12 cellular contexts compared by ENCODE assay signal in the genomic region with DNA sequence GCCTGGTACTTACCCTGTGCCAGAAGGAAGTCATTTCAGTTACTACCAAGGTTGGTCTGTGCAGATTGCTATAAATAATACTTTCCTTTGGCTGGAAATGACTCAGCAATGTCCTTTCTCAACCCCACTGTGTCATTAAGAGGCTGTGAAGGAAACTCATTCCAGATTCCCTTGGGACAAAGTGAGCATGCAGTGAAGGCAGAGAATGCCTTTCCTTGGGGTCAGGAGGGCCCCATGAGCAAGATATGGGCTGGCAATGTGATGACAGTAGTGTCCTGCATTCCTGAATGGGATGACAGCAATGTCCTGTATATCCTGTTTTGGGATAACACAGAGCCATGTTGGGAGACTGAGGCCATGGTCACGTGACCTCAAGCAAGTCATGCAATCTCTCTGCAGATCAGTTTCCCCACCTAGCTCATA.
DNase-seq lines count a peak whose midpoint lies in the region; ATAC-seq and TF ChIP-seq lines count a peak whose summit lies in the region.
"Had no signal": no experiment of that assay in that cellular context is flagged by ENCODE, and none has a peak within 500 bp of the region (broad histone marks: within the 10 kb centered on the region; RNA-seq: fewer than 3 reads in every experiment).

No MANE protein-coding gene starts in this region.

- H2AFZ ChIP-seq in PC-3 (ENCODE audit: low read length), result no peak overlapping the region
- no peak overlapping the region for H2AFZ ChIP-seq in GM23338

- H3K27me3 ChIP-seq in PC-3 (ENCODE audit: low read length) (peaks cover 12% of the 10 kb centered on the region; the same call in 1 of the 2 replicates), GM23338 (ENCODE audit: insufficient read depth) (no peaks in the 10 kb centered on the region)

- POLR2A ChIA-PET in PC-3 (lab: Charles Lee; ENCODE audit: unreplicated experiment), result no interaction called here

- no peak overlapping the region for H3K9ac ChIP-seq in PC-3 (ENCODE audit: low read length)

- H3K27ac ChIP-seq in PC-3 (ENCODE audit: low read length), result no peak overlapping the region
- no peak overlapping the region for H3K27ac ChIP-seq in GM23338 (ENCODE audit: low read depth)

- TF ChIP-seq CTCF in PC-3 (conservative IDR thresholded peaks at IDR 0.05; ENCODE audit: low read depth, low read length) (no peak), GM23338 (conservative IDR thresholded peaks at IDR 0.05; ENCODE audit: low read depth in 2 of 2) (no peak)

- no peaks in the 10 kb centered on the region for H3K36me3 Mint-ChIP-seq in GM23338 (ENCODE audit: low read depth)

- H3K4me3 Mint-ChIP-seq in GM23338, result no peak overlapping the region

- no peaks in the 10 kb centered on the region for H3K9me3 ChIP-seq in PC-3 (ENCODE audit: low read length)

- no peaks in the 10 kb centered on the region for H3K27me3 Mint-ChIP-seq in GM23338 (ENCODE audit: insufficient read depth, low read depth, poor library complexity)

- H3K4me3 ChIP-seq in PC-3 (ENCODE audit: low read length) (no peak overlapping the region), GM23338 (no peak overlapping the region)

- intact Hi-C loops in PC-3 (cut with micrococcal nuclease), result no loop called here

- no peaks in the 10 kb centered on the region for H3K9me2 ChIP-seq in PC-3 (replicated peaks; ENCODE audit: low read length)
- peaks cover 5% of the 10 kb centered on the region; the same call in 1 of the 2 replicates for H3K9me2 ChIP-seq in GM23338 (ENCODE audit: insufficient read depth)

- CTCF ChIA-PET in PC-3 (lab: Charles Lee), result no interaction called here

- no peaks in the 10 kb centered on the region for H3F3A ChIP-seq in PC-3 (ENCODE audit: low read length, unreplicated experiment)
- H3F3A ChIP-seq in GM23338 (replicated peaks; ENCODE audit: low read depth), result no peaks in the 10 kb centered on the region

- H3K36me3 ChIP-seq in PC-3 (ENCODE audit: low read depth, low read length) (no peaks in the 10 kb centered on the region), GM23338 (ENCODE audit: insufficient read depth) (no peaks in the 10 kb centered on the region)

- H4K20me1 ChIP-seq in PC-3 (ENCODE audit: low read length) (no peaks in the 10 kb centered on the region), GM23338 (replicated peaks; ENCODE audit: insufficient read depth) (no peaks in the 10 kb centered on the region)

- H3K4me2 ChIP-seq in PC-3 (ENCODE audit: low read length), result no peak overlapping the region
- H3K4me2 ChIP-seq in GM23338, result no peak overlapping the region

- H3K4me1 ChIP-seq in PC-3 (ENCODE audit: insufficient read depth, low read length), result no peaks in the 10 kb centered on the region
- no peaks in the 10 kb centered on the region; the same call in 1 of the 2 replicates for H3K4me1 ChIP-seq in GM23338 (ENCODE audit: insufficient read depth)

- no peaks in the 10 kb centered on the region; the same call in 2 of the 3 replicates for H3K9me3 Mint-ChIP-seq in GM23338

- DNase-seq in ELR (ENCODE audit: low read depth) (peak; percentile 46), PC-3 (peak; percentile 52), non-pigmented ciliary epithelial cell (ENCODE audit: low read depth) (peak; percentile 44), NCI-H2081 treated with DMSO at 0.1 percent for 48 hours (lab: John Stamatoyannopoulos, UW) (no peak), SHP77 (lab: John Stamatoyannopoulos, UW) (no peak), NCI-H2029 (lab: John Stamatoyannopoulos, UW) (no peak), GM23338 (ENCODE audit: low spot score) (no peak)
- DNase-seq: activated CD8-positive, alpha-beta memory T cell treated with anti-CD3 and anti-CD28 coated beads for 24 hours; midbrain; NCI-H510A; stimulated activated naive CD4-positive, alpha-beta T cell had no signal

- ATAC-seq in PC-3, result no peak
- peak; percentile 51 for ATAC-seq in esophagus mucosa
- no peak for ATAC-seq in GM23338

- BruUV-seq in PC-3 (replicated peaks; lab: Mats Ljungman, UMichigan), result no TSS peak

- no peaks in the 10 kb centered on the region for H3K79me2 ChIP-seq in PC-3 (ENCODE audit: low read length)
- no peaks in the 10 kb centered on the region for H3K79me2 ChIP-seq in GM23338 (replicated peaks; ENCODE audit: insufficient read depth)

- peaks cover 4% of the 10 kb centered on the region for H3K4me1 Mint-ChIP-seq in GM23338

- no peak overlapping the region for H3K27ac Mint-ChIP-seq in GM23338

TF ChIP-seq in GM23338, 12 proteins besides CTCF, POLR2A, EP300 and RAD21:
- TF ChIP-seq EZH2 (IDR thresholded peaks at IDR 0.05; ENCODE audit: low read depth, unreplicated experiment), result no peak
- no peak for TF ChIP-seq EZH2phosphoT487 (IDR thresholded peaks at IDR 0.05; ENCODE audit: unreplicated experiment)
- TF ChIP-seq, protein P1, sequence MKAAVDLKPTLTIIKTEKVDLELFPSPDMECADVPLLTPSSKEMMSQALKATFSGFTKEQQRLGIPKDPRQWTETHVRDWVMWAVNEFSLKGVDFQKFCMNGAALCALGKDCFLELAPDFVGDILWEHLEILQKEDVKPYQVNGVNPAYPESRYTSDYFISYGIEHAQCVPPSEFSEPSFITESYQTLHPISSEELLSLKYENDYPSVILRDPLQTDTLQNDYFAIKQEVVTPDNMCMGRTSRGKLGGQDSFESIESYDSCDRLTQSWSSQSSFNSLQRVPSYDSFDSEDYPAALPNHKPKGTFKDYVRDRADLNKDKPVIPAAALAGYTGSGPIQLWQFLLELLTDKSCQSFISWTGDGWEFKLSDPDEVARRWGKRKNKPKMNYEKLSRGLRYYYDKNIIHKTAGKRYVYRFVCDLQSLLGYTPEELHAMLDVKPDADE (IDR thresholded peaks at IDR 0.05), result no peak
- no peak for TF ChIP-seq ZNF331 (CRISPR knock-in tag; IDR thresholded peaks at IDR 0.05; ENCODE audit: low read depth)
- TF ChIP-seq, protein P2, sequence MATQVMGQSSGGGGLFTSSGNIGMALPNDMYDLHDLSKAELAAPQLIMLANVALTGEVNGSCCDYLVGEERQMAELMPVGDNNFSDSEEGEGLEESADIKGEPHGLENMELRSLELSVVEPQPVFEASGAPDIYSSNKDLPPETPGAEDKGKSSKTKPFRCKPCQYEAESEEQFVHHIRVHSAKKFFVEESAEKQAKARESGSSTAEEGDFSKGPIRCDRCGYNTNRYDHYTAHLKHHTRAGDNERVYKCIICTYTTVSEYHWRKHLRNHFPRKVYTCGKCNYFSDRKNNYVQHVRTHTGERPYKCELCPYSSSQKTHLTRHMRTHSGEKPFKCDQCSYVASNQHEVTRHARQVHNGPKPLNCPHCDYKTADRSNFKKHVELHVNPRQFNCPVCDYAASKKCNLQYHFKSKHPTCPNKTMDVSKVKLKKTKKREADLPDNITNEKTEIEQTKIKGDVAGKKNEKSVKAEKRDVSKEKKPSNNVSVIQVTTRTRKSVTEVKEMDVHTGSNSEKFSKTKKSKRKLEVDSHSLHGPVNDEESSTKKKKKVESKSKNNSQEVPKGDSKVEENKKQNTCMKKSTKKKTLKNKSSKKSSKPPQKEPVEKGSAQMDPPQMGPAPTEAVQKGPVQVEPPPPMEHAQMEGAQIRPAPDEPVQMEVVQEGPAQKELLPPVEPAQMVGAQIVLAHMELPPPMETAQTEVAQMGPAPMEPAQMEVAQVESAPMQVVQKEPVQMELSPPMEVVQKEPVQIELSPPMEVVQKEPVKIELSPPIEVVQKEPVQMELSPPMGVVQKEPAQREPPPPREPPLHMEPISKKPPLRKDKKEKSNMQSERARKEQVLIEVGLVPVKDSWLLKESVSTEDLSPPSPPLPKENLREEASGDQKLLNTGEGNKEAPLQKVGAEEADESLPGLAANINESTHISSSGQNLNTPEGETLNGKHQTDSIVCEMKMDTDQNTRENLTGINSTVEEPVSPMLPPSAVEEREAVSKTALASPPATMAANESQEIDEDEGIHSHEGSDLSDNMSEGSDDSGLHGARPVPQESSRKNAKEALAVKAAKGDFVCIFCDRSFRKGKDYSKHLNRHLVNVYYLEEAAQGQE (IDR thresholded peaks at IDR 0.05; ENCODE audit: unreplicated experiment), result no peak
TF ChIP-seq in GM23338: peak in this region for 0.

Comparison
In these comparisons a context has a peak if more than half of its experiments do, and no peak if none do; other contexts are left out.
1. DNase-seq: peak in ELR (single experiment), PC-3 (single experiment) and non-pigmented ciliary epithelial cell (single experiment); none in NCI-H2081 treated with DMSO at 0.1 percent for 48 hours (single experiment), SHP77 (0 of 2), NCI-H2029 (single experiment) and GM23338 (single experiment).